Comparison of ENCODE assay signal across 27 cellular contexts in the genomic region with DNA sequence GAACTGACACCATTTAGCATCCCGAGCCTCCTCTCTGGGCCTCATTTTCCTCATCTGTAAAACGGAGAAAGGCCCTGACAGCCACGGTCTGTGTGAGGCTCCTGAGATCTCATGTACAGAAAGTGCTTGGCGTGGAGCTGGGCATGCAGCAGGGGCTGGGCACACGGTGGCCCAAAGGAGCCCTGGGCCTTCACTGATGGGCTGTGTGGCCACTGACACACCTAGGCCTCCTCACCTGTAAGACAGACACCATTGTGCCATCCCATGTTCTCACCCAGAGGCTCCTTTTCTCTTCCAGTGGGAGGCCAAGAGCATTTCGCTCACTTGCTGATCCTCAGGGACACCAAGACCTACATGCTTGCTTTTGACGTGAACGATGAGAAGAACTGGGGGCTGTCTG. TPM values are rescaled to one million over a fixed set of nuclear protein-coding genes. Genes with fewer than 3 reads are reported as not detected.
A peak's percentile ranks its signal among the peaks of the same experiment; 100 is the strongest.
DNase-seq lines count a peak whose midpoint lies in the region; ATAC-seq, FAIRE-seq and TF ChIP-seq lines count a peak whose summit lies in the region.
"Had no signal": no experiment of that assay in that cellular context is flagged by ENCODE, and none has a peak within 500 bp of the region (broad histone marks: within the 10 kb centered on the region; RNA-seq: fewer than 3 reads in every experiment).

No MANE protein-coding gene starts in this region.

- H3K27ac ChIP-seq in HepG2 (ENCODE audit: extremely low read length, insufficient read depth, low read length), result no peak overlapping the region
- no peak overlapping the region for H3K27ac ChIP-seq in osteoblast (ENCODE audit: low read depth, low read length)
- H3K27ac ChIP-seq: HL-60, Peyer's patch had no signal

- H3K27me3 ChIP-seq in HepG2 (ENCODE audit: control insufficient read depth in 1 of 2, insufficient read depth in 2 of 2, low read length in 2 of 2) (no peaks in the 10 kb centered on the region), osteoblast (ENCODE audit: insufficient read depth, low read length) (no peaks in the 10 kb centered on the region)
- H3K27me3 ChIP-seq: Peyer's patch had no signal

- FAIRE-seq in HepG2 (lab: Jason Lieb, UNC), result no peak
- FAIRE-seq: GM12891 had no signal

- in situ Hi-C loops in HepG2 (cut with HindIII; ENCODE audit: extremely low pct_ligation_motif_present, low pct_unique_long_range_greater_than_20kb), result no loop called here

- no peak overlapping the region for H3K4me3 Mint-ChIP-seq in T-helper 2 cell treated with Interferon-gamma antibody and Interleukin-4, amounts not matched to agents 5 μg/mL and 100 μg/mL, for 36 hours

- H3K4me2 ChIP-seq in HepG2 (ENCODE audit: low read depth, low read length) (peak overlapping the region; percentile 75), osteoblast (ENCODE audit: insufficient read depth, low read length) (no peak overlapping the region)

- TF ChIP-seq RAD21 in HepG2 (CRISPR knock-in tag; IDR thresholded peaks at IDR 0.05), result no peak

- BruUV-seq in HepG2 (replicated peaks; lab: Mats Ljungman, UMichigan), result no TSS peak

- no peak overlapping the region for H2AFZ ChIP-seq in HepG2 (ENCODE audit: low read length)
- H2AFZ ChIP-seq in osteoblast (ENCODE audit: low read length), result no peak overlapping the region

- CTCF ChIA-PET in HepG2 (lab: Yijun Ruan, JAX; ENCODE audit: low intra/inter-chr PET ratio, low total read pairs), result no interaction called here

- H3K27ac Mint-ChIP-seq in T-helper 2 cell treated with Interferon-gamma antibody and Interleukin-4, amounts not matched to agents 5 μg/mL and 100 μg/mL, for 36 hours, result no peak overlapping the region

- ATAC-seq in HepG2 (no peak), GM19324 (IDR thresholded peaks at IDR 0.05; ENCODE audit: low FRiP score, unreplicated experiment) (no peak)

- H3K4me3 ChIP-seq in HepG2 (replicated peaks in 1 of 3; ENCODE audit: insufficient read depth in 1 of 3, low read depth in 2 of 3, low read length in 3 of 3), result peak overlapping the region in 2 of 3 experiments; percentile 24 to 64; a peak in 3 of 6 replicates
- no peak overlapping the region for H3K4me3 ChIP-seq in osteoblast (ENCODE audit: insufficient read depth, low read length)

- H3K4me1 ChIP-seq in HepG2 (ENCODE audit: insufficient read depth, low read length), result peaks cover 59% of the 10 kb centered on the region
- H3K4me1 ChIP-seq in osteoblast (ENCODE audit: insufficient read depth, low read length), result peaks cover 7% of the 10 kb centered on the region
- H3K4me1 ChIP-seq: Peyer's patch had no signal

- H3K9me3 ChIP-seq in HepG2 (ENCODE audit: low read length), result no peaks in the 10 kb centered on the region
- no peaks in the 10 kb centered on the region for H3K9me3 ChIP-seq in osteoblast (ENCODE audit: low read depth, low read length)
- H3K9me3 ChIP-seq: Peyer's patch had no signal

- TF ChIP-seq POLR2A in HepG2 (IDR thresholded peaks at IDR 0.05; ENCODE audit: insufficient read depth in 1 of 2, low read depth in 2 of 2, low read length in 2 of 2), result no peak; a peak in 1 of 4 replicates

- no peaks in the 10 kb centered on the region for H3K36me3 ChIP-seq in HepG2 (replicated peaks in 1 of 2; ENCODE audit: control insufficient read depth in 1 of 2, insufficient read depth in 2 of 2, low read length in 2 of 2)
- H3K36me3 ChIP-seq in osteoblast (ENCODE audit: insufficient read depth, low read length), result no peaks in the 10 kb centered on the region
- H3K36me3 ChIP-seq: Peyer's patch had no signal

- peak; percentile 47 for DNase-seq in GM20000 (ENCODE audit: low spot score)
- DNase-seq in ecto neural progenitor cell (ENCODE audit: low spot score), result peak; percentile 62
- DNase-seq in HepG2 (ENCODE audit: low spot score), result no peak
- DNase-seq in osteoblast (ENCODE audit: insufficient read length, low spot score, missing footprints), result peak; percentile 23
- no peak for DNase-seq in KG1 (lab: John Stamatoyannopoulos, UW)
- no peak for DNase-seq in NOMO-1 treated with DMSO at 0.1 percent for 48 hours (lab: John Stamatoyannopoulos, UW; ENCODE audit: unreplicated experiment)
- no peak for DNase-seq in T-helper 2 cell treated with Interferon-gamma antibody and Interleukin-4, amounts not matched to agents 5 μg/mL and 100 μg/mL, for 36 hours (ENCODE audit: low spot score)
- DNase-seq: Calu3, DMS79 treated with DMSO at 0.1 percent for 48 hours, GF-D8, GOT3, MV-4-11, NCI-H1105, NCI-H1436 treated with DMSO at 0.1 percent for 48 hours, NCI-H187 treated with DMSO at 0.1 percent for 48 hours, NCI-H526 treated with DMSO at 0.1 percent for 48 hours, OCI-M1, Peyer's patch, SHP77 treated with DMSO at 0.1 percent for 48 hours had no signal

- no peaks in the 10 kb centered on the region for H3K36me3 Mint-ChIP-seq in T-helper 2 cell treated with Interferon-gamma antibody and Interleukin-4, amounts not matched to agents 5 μg/mL and 100 μg/mL, for 36 hours (ENCODE audit: low read depth)

- no peaks in the 10 kb centered on the region for H3K4me1 Mint-ChIP-seq in T-helper 2 cell treated with Interferon-gamma antibody and Interleukin-4, amounts not matched to agents 5 μg/mL and 100 μg/mL, for 36 hours (ENCODE audit: low read depth)

- 93% methylated on average over 5 of the region's 8 CpGs for WGBS in HepG2 (ENCODE audit: low lambda C conversion rate)

- H3K79me2 ChIP-seq in HepG2 (ENCODE audit: insufficient read depth, low read length) (peaks cover 13% of the 10 kb centered on the region), osteoblast (ENCODE audit: insufficient read depth, low read length) (no peaks in the 10 kb centered on the region)

- H3K9ac ChIP-seq in HepG2 (ENCODE audit: insufficient read depth, low read depth, low read length), result no peak overlapping the region; the same call in 1 of the 2 replicates

- intact Hi-C loops in HepG2 (cut with micrococcal nuclease; ENCODE audit: unreplicated experiment), result no loop called here

- POLR2A ChIA-PET in HepG2 (lab: Yijun Ruan, JAX), result interaction anchor here (0.9 to 1.2 kb wide), 2 partner anchors 242 to 243 kb away, joined by 4 read pairs; no protein-coding TSS in a partner anchor

- H3K27me3 Mint-ChIP-seq in T-helper 2 cell treated with Interferon-gamma antibody and Interleukin-4, amounts not matched to agents 5 μg/mL and 100 μg/mL, for 36 hours (ENCODE audit: low read depth), result no peaks in the 10 kb centered on the region

- H4K20me1 ChIP-seq in HepG2 (ENCODE audit: insufficient read depth, low read length) (no peaks in the 10 kb centered on the region), osteoblast (ENCODE audit: insufficient read depth, low read length) (no peaks in the 10 kb centered on the region)

- TF ChIP-seq CTCF in GM20000 (IDR thresholded peaks at IDR 0.05; ENCODE audit: extremely low read depth, missing control alignments) (no peak), HepG2 (CRISPR knock-in tag; IDR thresholded peaks at IDR 0.05) (no peak), osteoblast (IDR thresholded peaks at IDR 0.05; ENCODE audit: extremely low read depth, low read depth, low read length) (no peak)

- H3K9me3 Mint-ChIP-seq in T-helper 2 cell treated with Interferon-gamma antibody and Interleukin-4, amounts not matched to agents 5 μg/mL and 100 μg/mL, for 36 hours, result no peaks in the 10 kb centered on the region

- TF ChIP-seq EP300 in HepG2 (IDR thresholded peaks at IDR 0.05; ENCODE audit: low read depth in 2 of 2, low read length in 2 of 2) (no peak), HepG2 (CRISPR knock-in tag; IDR thresholded peaks at IDR 0.05; ENCODE audit: borderline replicate concordance) (no peak)

RNA-seq across cellular contexts. Expression of a gene that starts 1.6 kb away (rescaled TPM):
- total RNA-seq in HepG2 (2016; rRNA removed; fragmentation: Illumina TruSeq; extraction: Trizol) (327 and 699 TPM in 2 replicates), osteoblast (not detected in 2 replicates)
- 148 and 154 TPM in 2 replicates for total RNA-seq in HepG2 (2016; cell fraction: cytosol; rRNA removed; fragmentation: Illumina TruSeq; extraction: Trizol; ENCODE audit: low read depth)
- 343 and 706 TPM in 2 replicates for total RNA-seq in HepG2 (2016; cell fraction: insoluble cytoplasmic fraction; rRNA removed; fragmentation: Illumina TruSeq; extraction: Trizol)
- total RNA-seq in HepG2 (2016; cell fraction: membrane; rRNA removed; fragmentation: Illumina TruSeq; extraction: Trizol), result 103 and 109 TPM in 2 replicates
- 507 and 557 TPM in 2 replicates for total RNA-seq in HepG2 (2016; cell fraction: nucleus; rRNA removed; fragmentation: Illumina TruSeq; extraction: Trizol)
- 1,180 and 1,355 TPM in 2 replicates for polyA plus RNA-seq in HepG2 (2011; rRNA removed)
- polyA plus RNA-seq in HepG2 (2011; cell fraction: cytosol; rRNA removed), result 1,385 and 1,736 TPM in 2 replicates
- 375 and 530 TPM in 2 replicates for polyA plus RNA-seq in HepG2 (2011; cell fraction: nucleus; rRNA removed)
- polyA plus RNA-seq in HepG2 (2012), result 373 and 660 TPM in 2 replicates
- 188 and 210 TPM in 2 replicates for polyA plus RNA-seq in HepG2 (2016; cell fraction: cytosol; fragmentation: Illumina TruSeq; extraction: Trizol; ENCODE audit: low read depth)
- polyA plus RNA-seq in HepG2 (2016; cell fraction: insoluble cytoplasmic fraction; fragmentation: Illumina TruSeq; extraction: Trizol; ENCODE audit: low read depth), result 388 and 407 TPM in 2 replicates
- 103 and 105 TPM in 2 replicates for polyA plus RNA-seq in HepG2 (2016; cell fraction: membrane; fragmentation: Illumina TruSeq; extraction: Trizol; ENCODE audit: low read depth)
- 956 and 1,026 TPM in 2 replicates for polyA plus RNA-seq in HepG2 (2016; cell fraction: nucleus; fragmentation: Illumina TruSeq; extraction: Trizol; ENCODE audit: insufficient read depth, low read depth)
- polyA minus RNA-seq in HepG2 (2011; rRNA and poly(A)+ RNA removed; ENCODE audit: low replicate concordance), result 0.30 and 495 TPM in 2 replicates
- polyA minus RNA-seq in HepG2 (2011; cell fraction: cytosol; rRNA and poly(A)+ RNA removed), result 195 and 257 TPM in 2 replicates
- 78.8 and 152 TPM in 2 replicates for polyA minus RNA-seq in HepG2 (2011; cell fraction: nucleus; rRNA and poly(A)+ RNA removed)
- total RNA-seq: A172, Calu3, LHCN-M2, MCF 10A, NCI-H460, Peyer's patch had no signal
- polyA plus RNA-seq: BJ had no signal

RNA-seq across cellular contexts. Expression of a gene that starts 5.2 kb away (rescaled TPM):
- 283 and 565 TPM in 2 replicates for total RNA-seq in HepG2 (2016; rRNA removed; fragmentation: Illumina TruSeq; extraction: Trizol)
- total RNA-seq in HepG2 (2016; cell fraction: cytosol; rRNA removed; fragmentation: Illumina TruSeq; extraction: Trizol; ENCODE audit: low read depth), result 120 and 126 TPM in 2 replicates
- total RNA-seq in HepG2 (2016; cell fraction: insoluble cytoplasmic fraction; rRNA removed; fragmentation: Illumina TruSeq; extraction: Trizol), result 282 and 590 TPM in 2 replicates
- total RNA-seq in HepG2 (2016; cell fraction: membrane; rRNA removed; fragmentation: Illumina TruSeq; extraction: Trizol), result 75.1 and 75.6 TPM in 2 replicates
- 420 and 454 TPM in 2 replicates for total RNA-seq in HepG2 (2016; cell fraction: nucleus; rRNA removed; fragmentation: Illumina TruSeq; extraction: Trizol)
- 824 and 855 TPM in 2 replicates for polyA plus RNA-seq in HepG2 (2011; rRNA removed)
- polyA plus RNA-seq in HepG2 (2011; cell fraction: cytosol; rRNA removed), result 632 and 711 TPM in 2 replicates
- polyA plus RNA-seq in HepG2 (2011; cell fraction: nucleus; rRNA removed), result 207 and 253 TPM in 2 replicates
- 237 and 362 TPM in 2 replicates for polyA plus RNA-seq in HepG2 (2012)
- 125 and 138 TPM in 2 replicates for polyA plus RNA-seq in HepG2 (2016; cell fraction: cytosol; fragmentation: Illumina TruSeq; extraction: Trizol; ENCODE audit: low read depth)
- polyA plus RNA-seq in HepG2 (2016; cell fraction: insoluble cytoplasmic fraction; fragmentation: Illumina TruSeq; extraction: Trizol; ENCODE audit: low read depth), result 293 and 314 TPM in 2 replicates
- 75.7 and 76.3 TPM in 2 replicates for polyA plus RNA-seq in HepG2 (2016; cell fraction: membrane; fragmentation: Illumina TruSeq; extraction: Trizol; ENCODE audit: low read depth)
- polyA plus RNA-seq in HepG2 (2016; cell fraction: nucleus; fragmentation: Illumina TruSeq; extraction: Trizol; ENCODE audit: insufficient read depth, low read depth), result 731 and 821 TPM in 2 replicates
- 257 TPM in 1 of 2 replicates, not detected in the other for polyA minus RNA-seq in HepG2 (2011; rRNA and poly(A)+ RNA removed; ENCODE audit: low replicate concordance)
- 147 and 150 TPM in 2 replicates for polyA minus RNA-seq in HepG2 (2011; cell fraction: cytosol; rRNA and poly(A)+ RNA removed)
- polyA minus RNA-seq in HepG2 (2011; cell fraction: nucleus; rRNA and poly(A)+ RNA removed), result 41.2 and 60.7 TPM in 2 replicates
- total RNA-seq in osteoblast, result not detected in 2 replicates
- total RNA-seq: A172, Calu3, LHCN-M2, MCF 10A, NCI-H460, Peyer's patch had no signal
- polyA plus RNA-seq: BJ had no signal

Comparison
In these comparisons a context has a peak if more than half of its experiments do, and no peak if none do; other contexts are left out.
1. DNase-seq: peak in GM20000 (single experiment), ecto neural progenitor cell (single experiment) and osteoblast (single experiment); none in HepG2 (single experiment), KG1 (single experiment), NOMO-1 treated with DMSO at 0.1 percent for 48 hours (single experiment) and T-helper 2 cell treated with Interferon-gamma antibody and Interleukin-4, amounts not matched to agents 5 μg/mL and 100 μg/mL, for 36 hours (single experiment).
2. RNA of a gene that starts 1.6 kb away (total RNA-seq): 103 to 706 TPM in HepG2; not detected in osteoblast; every median in the first group is over 100 times any median in the second.
3. RNA of a gene that starts 5.2 kb away (total RNA-seq): 75.1 to 590 TPM in HepG2; not detected in osteoblast; every median in the first group is over 10 times any median in the second.